Comparison of ENCODE assay signal across 28 cellular contexts in genomic region chr2:75597949-75598348, GRCh38. TPM values are rescaled to one million over a fixed set of nuclear protein-coding genes. Genes with fewer than 3 reads are reported as not detected.
"Had no signal": no experiment of that assay in that cellular context is flagged by ENCODE, and none has a peak within 500 bp of the region (broad histone marks: within the 10 kb centered on the region; RNA-seq: fewer than 3 reads in every experiment).

No MANE protein-coding gene starts in this region.

- H3K27me3 Mint-ChIP-seq: activated CD4-positive, alpha-beta memory T cell treated with anti-CD3 and anti-CD28 coated beads for 36 hours; activated naive CD4-positive, alpha-beta T cell treated with anti-CD3 and anti-CD28 coated beads, Interleukin-2, amount 10 ng/mL, durations not matched to agents 7 days and 5 days; activated naive CD8-positive, alpha-beta T cell treated with anti-CD3 and anti-CD28 coated beads for 36 hours had no signal

- H3K9me3 ChIP-seq: SJCRH30 had no signal

- H3K27me3 ChIP-seq: brain microvascular endothelial cell, cardiac muscle cell, SJCRH30 had no signal

- H3K4me1 Mint-ChIP-seq: activated B cell treated with CpG ODN at 0.5 μM for 24 hours; activated CD4-positive, alpha-beta T cell treated with anti-CD3 and anti-CD28 coated beads, Interleukin-2, amount 10 ng/mL, durations not matched to agents 7 days and 5 days; activated naive CD4-positive, alpha-beta T cell treated with anti-CD3 and anti-CD28 coated beads, Interleukin-2, amount 10 ng/mL, durations not matched to agents 7 days and 5 days; activated naive CD8-positive, alpha-beta T cell treated with anti-CD3 and anti-CD28 coated beads for 36 hours; T-helper 17 cell had no signal

- H3K4me3 Mint-ChIP-seq: activated B cell treated with CpG ODN at 0.5 μM for 24 hours; activated CD4-positive, alpha-beta memory T cell treated with anti-CD3 and anti-CD28 coated beads for 36 hours; activated CD4-positive, alpha-beta T cell treated with anti-CD3 and anti-CD28 coated beads, Interleukin-2, amount 10 ng/mL, durations not matched to agents 7 days and 5 days; activated naive CD4-positive, alpha-beta T cell treated with anti-CD3 and anti-CD28 coated beads, Interleukin-2, amount 10 ng/mL, durations not matched to agents 7 days and 5 days; activated naive CD8-positive, alpha-beta T cell treated with anti-CD3 and anti-CD28 coated beads for 36 hours; activated T-cell treated with anti-CD3 and anti-CD28 coated beads, Interleukin-2, amount 50 U/mL, for 4 hours; T-helper 17 cell had no signal

- H3K9me3 Mint-ChIP-seq: activated B cell treated with CpG ODN at 0.5 μM for 24 hours; activated CD4-positive, alpha-beta memory T cell treated with anti-CD3 and anti-CD28 coated beads for 36 hours; activated CD4-positive, alpha-beta T cell treated with anti-CD3 and anti-CD28 coated beads, Interleukin-2, amount 10 ng/mL, durations not matched to agents 7 days and 5 days; activated naive CD4-positive, alpha-beta T cell treated with anti-CD3 and anti-CD28 coated beads, Interleukin-2, amount 10 ng/mL, durations not matched to agents 7 days and 5 days; activated naive CD8-positive, alpha-beta T cell treated with anti-CD3 and anti-CD28 coated beads for 36 hours; activated T-cell treated with anti-CD3 and anti-CD28 coated beads, Interleukin-2, amount 50 U/mL, for 4 hours had no signal

- H3K36me3 ChIP-seq: brain microvascular endothelial cell, cardiac muscle cell, SJCRH30 had no signal

- DNase-seq: activated B cell treated with CpG ODN at 0.5 μM for 24 hours; activated CD4-positive, alpha-beta memory T cell treated with anti-CD3 and anti-CD28 coated beads for 36 hours; activated CD4-positive, alpha-beta T cell treated with anti-CD3 and anti-CD28 coated beads for 1 hour; activated CD4-positive, alpha-beta T cell treated with anti-CD3 and anti-CD28 coated beads, Interleukin-2, amount 10 ng/mL, durations not matched to agents 7 days and 5 days; activated CD8-positive, alpha-beta memory T cell treated with anti-CD3 and anti-CD28 coated beads for 24 hours; activated effector memory CD4-positive, alpha-beta T cell treated with anti-CD3 and anti-CD28 coated beads, Interleukin-2, amount 50 U/mL, for 16 hours; activated naive CD4-positive, alpha-beta T cell treated with anti-CD3 and anti-CD28 coated beads, Interleukin-2, amount 10 ng/mL, durations not matched to agents 7 days and 5 days; activated naive CD8-positive, alpha-beta T cell treated with anti-CD3 and anti-CD28 coated beads for 36 hours; activated T-cell treated with anti-CD3 and anti-CD28 coated beads, Interleukin-2, amount 50 U/mL, for 4 hours; brain microvascular endothelial cell; cerebellar nuclear complex; Kasumi-1; NCI-H1048; NCI-H146; NCI-H187 treated with DMSO at 0.1 percent for 48 hours; NCI-H2081 treated with DMSO at 0.1 percent for 48 hours; NCI-H345; NCI-H510A; NCI-H69; NK-92 treated with Interleukin-12 subunit alpha and Interleukin-12 subunit beta, amount 100 ng/mL, for 24 hours; OCI-M1; Right ventricle myocardium superior; SJCRH30; T-helper 17 cell; T-helper 9 cell had no signal

- H3K4me1 ChIP-seq: SJCRH30 had no signal

- H3K27ac ChIP-seq: brain microvascular endothelial cell, cardiac muscle cell, RWPE1, SJCRH30 had no signal

- H3K36me3 Mint-ChIP-seq: activated CD4-positive, alpha-beta memory T cell treated with anti-CD3 and anti-CD28 coated beads for 36 hours; activated naive CD4-positive, alpha-beta T cell treated with anti-CD3 and anti-CD28 coated beads, Interleukin-2, amount 10 ng/mL, durations not matched to agents 7 days and 5 days; activated naive CD8-positive, alpha-beta T cell treated with anti-CD3 and anti-CD28 coated beads for 36 hours had no signal

- H3K27ac Mint-ChIP-seq: activated B cell treated with CpG ODN at 0.5 μM for 24 hours; activated CD4-positive, alpha-beta memory T cell treated with anti-CD3 and anti-CD28 coated beads for 36 hours; activated CD4-positive, alpha-beta T cell treated with anti-CD3 and anti-CD28 coated beads, Interleukin-2, amount 10 ng/mL, durations not matched to agents 7 days and 5 days; activated naive CD4-positive, alpha-beta T cell treated with anti-CD3 and anti-CD28 coated beads, Interleukin-2, amount 10 ng/mL, durations not matched to agents 7 days and 5 days; activated naive CD8-positive, alpha-beta T cell treated with anti-CD3 and anti-CD28 coated beads for 36 hours; T-helper 17 cell had no signal

- ATAC-seq: activated T-cell treated with anti-CD3 and anti-CD28 coated beads, Interleukin-2, amount 50 U/mL, for 4 hours; Panc1; T-helper 17 cell had no signal

- H3K4me3 ChIP-seq: cardiac muscle cell, SJCRH30 had no signal

RNA-seq across cellular contexts. Expression of gene EVA1A, which starts 37.2 kb away (rescaled TPM):
- total RNA-seq: activated B cell treated with CpG ODN at 0.5 μM for 24 hours; activated CD4-positive, alpha-beta memory T cell treated with anti-CD3 and anti-CD28 coated beads for 36 hours; SJCRH30; T-helper 17 cell had no signal
